ENCODE assay signal across 7 cellular contexts in genomic region chr9:12502520-12502919, GRCh38.
"Had no signal": no experiment of that assay in that cellular context is flagged by ENCODE, and none has a peak within 500 bp of the region (broad histone marks: within the 10 kb centered on the region; RNA-seq: fewer than 3 reads in every experiment).

No MANE protein-coding gene starts in this region.

- H3K27ac ChIP-seq: HL-60, KMS-11 had no signal

- ATAC-seq: GM23338, HCT116 had no signal

- H3K4me2 ChIP-seq: GM23338, KMS-11 had no signal

- DNase-seq: H7, HFFc6 had no signal

- H2AFZ ChIP-seq: GM23338 had no signal

- H3K9ac ChIP-seq: KMS-11 had no signal

- H3K36me3 ChIP-seq: HAP-1 had no signal

- H3K4me3 ChIP-seq: GM23338, HAP-1 had no signal
